Comparison of ENCODE assay signal across 33 cellular contexts in the genomic region with DNA sequence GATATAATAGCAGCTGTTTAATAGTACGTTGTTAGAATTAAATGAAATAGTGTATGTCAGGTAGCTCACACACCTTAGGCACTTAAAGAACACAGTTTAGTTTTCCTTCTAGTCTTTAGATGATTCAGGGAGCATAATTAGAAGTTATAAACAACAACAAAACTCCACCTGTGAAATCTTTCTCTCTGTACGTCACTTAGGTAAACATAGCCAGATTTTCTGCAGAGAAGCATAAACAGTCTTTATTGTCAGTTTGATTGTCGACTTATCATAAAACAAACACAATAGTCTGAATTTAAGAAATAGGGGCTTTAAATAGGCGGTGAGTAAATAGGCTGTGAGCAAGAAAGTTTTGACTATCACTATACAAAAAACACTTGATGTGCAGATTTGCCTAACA.
"Had no signal": no experiment of that assay in that cellular context is flagged by ENCODE, and none has a peak within 500 bp of the region (broad histone marks: within the 10 kb centered on the region; RNA-seq: fewer than 3 reads in every experiment).

No MANE protein-coding gene starts in this region.

- H3K27ac ChIP-seq: body of pancreas, brain microvascular endothelial cell, breast epithelium, VCaP had no signal

- H3K4me3 Mint-ChIP-seq: activated B cell treated with CpG ODN at 0.5 μM for 24 hours; activated CD4-positive, alpha-beta memory T cell treated with anti-CD3 and anti-CD28 coated beads for 36 hours; activated CD4-positive, alpha-beta T cell treated with anti-CD3 and anti-CD28 coated beads, Interleukin-2, amount 10 ng/mL, durations not matched to agents 24 days and 14 days; activated CD8-positive, alpha-beta T cell treated with anti-CD3 and anti-CD28 coated beads for 36 hours; activated naive CD4-positive, alpha-beta T cell treated with anti-CD3 and anti-CD28 coated beads, Interleukin-2, amount 10 ng/mL, durations not matched to agents 7 days and 5 days; activated naive CD4-positive, alpha-beta T cell treated with anti-CD3 and anti-CD28 coated beads, Interleukin-2, amount 50 U/mL, for 24 hours; activated naive CD8-positive, alpha-beta T cell; activated naive CD8-positive, alpha-beta T cell treated with anti-CD3 and anti-CD28 coated beads, Interleukin-2, amount 10 ng/mL, durations not matched to agents 7 days and 5 days; activated naive CD8-positive, alpha-beta T cell treated with anti-CD3 and anti-CD28 coated beads, Interleukin-2, amount 50 U/mL, for 24 hours; T-helper 1 cell treated with Interleukin-12 subunit alpha and Interleukin-12 subunit beta and Interleukin-4 antibody, amounts not matched to agents 30 μg/mL and 1 μg/mL, for 36 hours; T-helper 2 cell treated with Interferon-gamma antibody and Interleukin-4, amounts not matched to agents 5 μg/mL and 100 μg/mL, for 36 hours had no signal

- H3K4me1 ChIP-seq: body of pancreas, breast epithelium had no signal

- H3K4me1 Mint-ChIP-seq: activated B cell treated with CpG ODN at 0.5 μM for 24 hours; activated CD4-positive, alpha-beta T cell treated with anti-CD3 and anti-CD28 coated beads, Interleukin-2, amount 10 ng/mL, durations not matched to agents 24 days and 14 days; activated naive CD4-positive, alpha-beta T cell treated with anti-CD3 and anti-CD28 coated beads, Interleukin-2, amount 10 ng/mL, durations not matched to agents 7 days and 5 days; activated naive CD4-positive, alpha-beta T cell treated with anti-CD3 and anti-CD28 coated beads, Interleukin-2, amount 50 U/mL, for 24 hours; activated naive CD8-positive, alpha-beta T cell treated with anti-CD3 and anti-CD28 coated beads, Interleukin-2, amount 50 U/mL, for 24 hours had no signal

- H3K4me3 ChIP-seq: body of pancreas, breast epithelium had no signal

- H3K27me3 Mint-ChIP-seq: activated naive CD4-positive, alpha-beta T cell treated with anti-CD3 and anti-CD28 coated beads, Interleukin-2, amount 10 ng/mL, durations not matched to agents 7 days and 5 days had no signal

- H3K9me3 Mint-ChIP-seq: activated B cell treated with CpG ODN at 0.5 μM for 24 hours; activated CD4-positive, alpha-beta memory T cell treated with anti-CD3 and anti-CD28 coated beads for 36 hours; activated CD4-positive, alpha-beta T cell treated with anti-CD3 and anti-CD28 coated beads, Interleukin-2, amount 10 ng/mL, durations not matched to agents 24 days and 14 days; activated CD8-positive, alpha-beta T cell treated with anti-CD3 and anti-CD28 coated beads for 36 hours; activated naive CD4-positive, alpha-beta T cell treated with anti-CD3 and anti-CD28 coated beads, Interleukin-2, amount 10 ng/mL, durations not matched to agents 7 days and 5 days; activated naive CD4-positive, alpha-beta T cell treated with anti-CD3 and anti-CD28 coated beads, Interleukin-2, amount 50 U/mL, for 24 hours; activated naive CD8-positive, alpha-beta T cell treated with anti-CD3 and anti-CD28 coated beads, Interleukin-2, amount 10 ng/mL, durations not matched to agents 7 days and 5 days; activated naive CD8-positive, alpha-beta T cell treated with anti-CD3 and anti-CD28 coated beads, Interleukin-2, amount 50 U/mL, for 24 hours; activated T-helper 2 cell treated with anti-CD3 and anti-CD28 coated beads, Interferon-gamma antibody, Interleukin-2, Interleukin-4, amounts not matched to agents 10 μg/mL and 5 μg/mL and 100 μg/mL, durations not matched to agents 14 hours and 24 hours and 36 hours; T-helper 1 cell treated with Interleukin-12 subunit alpha and Interleukin-12 subunit beta and Interleukin-4 antibody, amounts not matched to agents 30 μg/mL and 1 μg/mL, for 36 hours; T-helper 2 cell treated with Interferon-gamma antibody and Interleukin-4, amounts not matched to agents 5 μg/mL and 100 μg/mL, for 36 hours had no signal

- H3K36me3 ChIP-seq: brain microvascular endothelial cell, breast epithelium had no signal

- DNase-seq: activated B cell treated with CpG ODN at 0.5 μM for 24 hours; activated CD4-positive, alpha-beta memory T cell treated with anti-CD3 and anti-CD28 coated beads for 36 hours; activated CD4-positive, alpha-beta T cell treated with anti-CD3 and anti-CD28 coated beads for 4 hours; activated CD4-positive, alpha-beta T cell treated with anti-CD3 and anti-CD28 coated beads, Interleukin-2, amount 10 ng/mL, durations not matched to agents 24 days and 14 days; activated CD4-positive, alpha-beta T cell treated with anti-CD3 and anti-CD28 coated beads, Interleukin-2, amount 50 U/mL, for 1 hour; activated CD4-positive, alpha-beta T cell treated with anti-CD3 and anti-CD28 coated beads, Interleukin-2, amount 50 U/mL, for 4 hours; activated CD4-positive, CD25-positive, alpha-beta regulatory T cell treated with anti-CD3 and anti-CD28 coated beads, Interleukin-2, amount 50 U/mL, for 72 hours; activated CD8-positive, alpha-beta memory T cell treated with anti-CD3 and anti-CD28 coated beads, Interleukin-2, amount 50 U/mL, for 4 hours; activated CD8-positive, alpha-beta T cell treated with anti-CD3 and anti-CD28 coated beads for 36 hours; activated effector memory CD4-positive, alpha-beta T cell treated with Interleukin-2 at 50 U/mL for 16 hours; activated gamma-delta T cell; activated naive CD4-positive, alpha-beta T cell treated with anti-CD3 and anti-CD28 coated beads, Interleukin-2, amount 10 ng/mL, durations not matched to agents 7 days and 5 days; activated naive CD4-positive, alpha-beta T cell treated with Interleukin-2 at 50 U/mL for 16 hours; activated naive CD8-positive, alpha-beta T cell treated with anti-CD3 and anti-CD28 coated beads, Interleukin-2, amount 10 ng/mL, durations not matched to agents 7 days and 5 days; activated naive CD8-positive, alpha-beta T cell treated with anti-CD3 and anti-CD28 coated beads, Interleukin-2, amount 50 U/mL, for 24 hours; activated T-cell treated with anti-CD3 and anti-CD28 coated beads for 4 hours; activated T-cell treated with anti-CD3 and anti-CD28 coated beads, Interleukin-2, amount 50 U/mL, for 1 hour; activated T-cell treated with anti-CD3 and anti-CD28 coated beads, Interleukin-2, amount 50 U/mL, for 48 hours; amygdala; anterior cingulate cortex; body of pancreas; brain microvascular endothelial cell; central memory CD4-positive, alpha-beta T cell; T-helper 1 cell; T-helper 2 cell; T-helper 9 cell had no signal

- ATAC-seq: activated CD8-positive, alpha-beta T cell treated with anti-CD3 and anti-CD28 coated beads for 36 hours; activated naive CD8-positive, alpha-beta T cell treated with anti-CD3 and anti-CD28 coated beads, Interleukin-2, amount 50 U/mL, for 24 hours; body of pancreas had no signal

- H3K36me3 Mint-ChIP-seq: activated CD4-positive, alpha-beta memory T cell treated with anti-CD3 and anti-CD28 coated beads for 36 hours; activated naive CD4-positive, alpha-beta T cell treated with anti-CD3 and anti-CD28 coated beads, Interleukin-2, amount 10 ng/mL, durations not matched to agents 7 days and 5 days; activated naive CD4-positive, alpha-beta T cell treated with anti-CD3 and anti-CD28 coated beads, Interleukin-2, amount 50 U/mL, for 24 hours; activated naive CD8-positive, alpha-beta T cell; activated naive CD8-positive, alpha-beta T cell treated with anti-CD3 and anti-CD28 coated beads, Interleukin-2, amount 10 ng/mL, durations not matched to agents 7 days and 5 days had no signal

- H3K27me3 ChIP-seq: brain microvascular endothelial cell, breast epithelium had no signal

- H3K27ac Mint-ChIP-seq: activated B cell treated with CpG ODN at 0.5 μM for 24 hours; activated CD4-positive, alpha-beta memory T cell treated with anti-CD3 and anti-CD28 coated beads for 36 hours; activated CD4-positive, alpha-beta T cell treated with anti-CD3 and anti-CD28 coated beads, Interleukin-2, amount 10 ng/mL, durations not matched to agents 24 days and 14 days; activated CD8-positive, alpha-beta T cell treated with anti-CD3 and anti-CD28 coated beads for 36 hours; activated naive CD4-positive, alpha-beta T cell treated with anti-CD3 and anti-CD28 coated beads, Interleukin-2, amount 10 ng/mL, durations not matched to agents 7 days and 5 days; activated naive CD4-positive, alpha-beta T cell treated with anti-CD3 and anti-CD28 coated beads, Interleukin-2, amount 50 U/mL, for 24 hours; activated naive CD8-positive, alpha-beta T cell; activated naive CD8-positive, alpha-beta T cell treated with anti-CD3 and anti-CD28 coated beads, Interleukin-2, amount 10 ng/mL, durations not matched to agents 7 days and 5 days; activated naive CD8-positive, alpha-beta T cell treated with anti-CD3 and anti-CD28 coated beads, Interleukin-2, amount 50 U/mL, for 24 hours; activated T-helper 2 cell treated with anti-CD3 and anti-CD28 coated beads, Interferon-gamma antibody, Interleukin-2, Interleukin-4, amounts not matched to agents 10 μg/mL and 5 μg/mL and 100 μg/mL, durations not matched to agents 14 hours and 24 hours and 36 hours; T-helper 1 cell treated with Interleukin-12 subunit alpha and Interleukin-12 subunit beta and Interleukin-4 antibody, amounts not matched to agents 30 μg/mL and 1 μg/mL, for 36 hours; T-helper 2 cell treated with Interferon-gamma antibody and Interleukin-4, amounts not matched to agents 5 μg/mL and 100 μg/mL, for 36 hours had no signal

- H3K9me3 ChIP-seq: body of pancreas, breast epithelium had no signal
